Comparison of ENCODE assay signal across 9 cellular contexts in genomic region chr4:56466910-56467283, GRCh38. TPM values are rescaled to one million over a fixed set of nuclear protein-coding genes. Genes with fewer than 3 reads are reported as not detected.
DNase-seq lines count a peak whose midpoint lies in the region; ATAC-seq and TF ChIP-seq lines count a peak whose summit lies in the region.
"Had no signal": no experiment of that assay in that cellular context is flagged by ENCODE, and none has a peak within 500 bp of the region (broad histone marks: within the 10 kb centered on the region; RNA-seq: fewer than 3 reads in every experiment).

No MANE protein-coding gene starts in this region.

- H3K4me1 ChIP-seq in HAP-1 (peaks cover 45% of the 10 kb centered on the region), prostate gland (replicated peaks) (peaks cover 3% of the 10 kb centered on the region)

- intact Hi-C loops in prostate gland (cut with DNase I): loop anchor here (5.0 kb wide), 1 partner anchor 35 kb away; no protein-coding TSS in a partner anchor

- H3K36me3 ChIP-seq in HAP-1 (replicated peaks) (peaks cover 17% of the 10 kb centered on the region), SK-N-MC (ENCODE audit: insufficient read depth, low read length) (peaks cover 42% of the 10 kb centered on the region), prostate gland (no peaks in the 10 kb centered on the region)

- H3K27me3 ChIP-seq in HAP-1 (ENCODE audit: low read depth): no peaks in the 10 kb centered on the region
- no peaks in the 10 kb centered on the region for H3K27me3 ChIP-seq in prostate gland (replicated peaks; ENCODE audit: insufficient read depth)

- in situ Hi-C loops in HAP-1 (cut with MboI; ENCODE audit: low sequenced_read_pairs) (no loop called here), G401 (cut with HindIII; ENCODE audit: low sequenced_read_pairs) (no loop called here)

- H3K27ac ChIP-seq in SK-N-MC (peak overlapping the region; percentile 81), prostate gland (peak overlapping the region; percentile 91 to 96)

- no peak for ATAC-seq in GM21737 (IDR thresholded peaks at IDR 0.05; ENCODE audit: unreplicated experiment)
- no peak for ATAC-seq in GM21381 (IDR thresholded peaks at IDR 0.05; ENCODE audit: unreplicated experiment)

- under 1% methylated on average over 8 of the region's 8 CpGs for WGBS in prostate gland

- H3K9me3 ChIP-seq in HAP-1 (no peaks in the 10 kb centered on the region), SK-N-MC (ENCODE audit: low read depth, low read length) (no peaks in the 10 kb centered on the region), prostate gland (no peaks in the 10 kb centered on the region)

- no peak for TF ChIP-seq POLR2A in prostate gland (IDR thresholded peaks at IDR 0.05)

- peak overlapping the region; percentile 80 for H3K4me3 ChIP-seq in HAP-1
- H3K4me3 ChIP-seq in SK-N-MC: peak overlapping the region; percentile 97
- peak overlapping the region; percentile 80 for H3K4me3 ChIP-seq in fibroblast of mammary gland (ENCODE audit: control insufficient read depth, low read depth, low read length)
- H3K4me3 ChIP-seq in prostate gland: peak overlapping the region; percentile 92 to 95

- no peak for DNase-seq in HAP-1 (ENCODE audit: low spot score in 2 of 2)
- DNase-seq in SK-N-MC (ENCODE audit: low read depth, low spot score): no peak
- no peak for DNase-seq in fibroblast of mammary gland (ENCODE audit: low read depth)
- DNase-seq in prostate gland (ENCODE audit: low spot score): no peak
- DNase-seq in G401 (ENCODE audit: low spot score): no peak
- DNase-seq in activated CD4-positive, CD25-positive, alpha-beta regulatory T cell (lab: John Stamatoyannopoulos, UW): no peak

- TF ChIP-seq CTCF in fibroblast of mammary gland (conservative IDR thresholded peaks at IDR 0.05; ENCODE audit: control insufficient read depth, insufficient read depth, low read depth, low read length) (no peak), prostate gland (IDR thresholded peaks at IDR 0.05) (no peak)

- peak overlapping the region; percentile 98 for H3K9ac ChIP-seq in SK-N-MC (ENCODE audit: insufficient read length)

RNA-seq across cellular contexts. Expression of gene SRP72, which starts 0.5 kb away (rescaled TPM):
- 10 to 100 TPM; 41.4 to 46.9 TPM for total RNA-seq in prostate gland
- 23.8 and 51.6 TPM in 2 replicates for total RNA-seq in G401 (2014; rRNA removed; shearing (Covaris generic))

RNA-seq across cellular contexts. Expression of gene PAICS, which starts 30.8 kb away (rescaled TPM):
- total RNA-seq in prostate gland: 10 to 100 TPM; 33.2 to 43.3 TPM
- 152 and 224 TPM in 2 replicates for total RNA-seq in G401 (2014; rRNA removed; shearing (Covaris generic))

RNA-seq across cellular contexts. Expression of gene PPAT, which starts 31.5 kb away (rescaled TPM):
- 10 to 100 TPM in 1 of 2 donors, 1 to 10 TPM in 1; 7.0 to 12.2 TPM for total RNA-seq in prostate gland
- 41.2 and 53.2 TPM in 2 replicates for total RNA-seq in G401 (2014; rRNA removed; shearing (Covaris generic))

RNA-seq across cellular contexts. Expression of gene ARL9, which starts 38.7 kb away (rescaled TPM):
- under 1 TPM; 0.18 to 0.68 TPM for total RNA-seq in prostate gland
- not detected in 2 replicates for total RNA-seq in G401 (2014; rRNA removed; shearing (Covaris generic))
- total RNA-seq: subcutaneous adipose tissue had no signal
